12 cellular contexts compared by ENCODE assay signal in the genomic region with DNA sequence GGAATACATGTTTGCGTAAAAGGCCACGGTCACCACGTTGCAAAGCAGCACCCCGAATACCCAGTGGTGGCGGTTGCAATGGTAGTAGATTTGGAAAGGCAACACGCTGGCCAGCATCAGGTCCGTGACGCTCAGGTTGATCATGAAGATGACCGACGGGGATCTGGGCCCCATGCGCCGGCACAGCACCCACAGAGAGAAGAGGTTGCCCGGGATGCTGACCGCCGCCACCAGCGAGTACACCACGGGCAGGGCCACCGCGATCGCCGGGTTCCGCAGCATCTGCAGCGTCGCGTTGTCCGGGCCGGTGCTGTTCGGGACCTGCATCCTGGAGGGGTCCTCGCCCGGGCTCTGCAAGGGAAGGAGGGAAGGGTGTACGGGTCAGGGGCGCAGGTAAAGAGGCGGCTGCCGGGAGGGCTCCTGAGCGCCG. TPM values are rescaled to one million over a fixed set of nuclear protein-coding genes. Genes with fewer than 3 reads are reported as not detected.
DNase-seq lines count a peak whose midpoint lies in the region; ATAC-seq and TF ChIP-seq lines count a peak whose summit lies in the region.
"Had no signal": no experiment of that assay in that cellular context is flagged by ENCODE, and none has a peak within 500 bp of the region (broad histone marks: within the 10 kb centered on the region; RNA-seq: fewer than 3 reads in every experiment).

No MANE protein-coding gene starts in this region.

- H3K27ac Mint-ChIP-seq in activated T-cell treated with anti-CD3 and anti-CD28 coated beads, Interleukin-2, amount 50 U/mL, for 72 hours, result no peak overlapping the region
- H3K27ac Mint-ChIP-seq in type B pancreatic cell, result no peak overlapping the region
- H3K27ac Mint-ChIP-seq: brain had no signal

- POLR2A ChIA-PET in A673 (lab: Charles Lee; ENCODE audit: low non-redundant PET), result no interaction called here

- no peak overlapping the region for H3K27ac ChIP-seq in left ventricle myocardium inferior (replicated peaks)
- H3K27ac ChIP-seq in A673 (ENCODE audit: low read depth, low read length, poor library complexity, severe bottlenecking), result no peak overlapping the region
- H3K27ac ChIP-seq: SJCRH30 had no signal

- H3K27me3 Mint-ChIP-seq in activated T-cell treated with anti-CD3 and anti-CD28 coated beads, Interleukin-2, amount 50 U/mL, for 72 hours (ENCODE audit: low read depth), result no peaks in the 10 kb centered on the region
- peaks cover 19% of the 10 kb centered on the region for H3K27me3 Mint-ChIP-seq in type B pancreatic cell

- H3K36me3 ChIP-seq in left ventricle myocardium inferior, result no peaks in the 10 kb centered on the region
- H3K36me3 ChIP-seq in A673 (ENCODE audit: insufficient read depth, low read length, poor library complexity, severe bottlenecking), result no peaks in the 10 kb centered on the region
- H3K36me3 ChIP-seq: SJCRH30 had no signal

- H3K4me1 Mint-ChIP-seq in activated T-cell treated with anti-CD3 and anti-CD28 coated beads, Interleukin-2, amount 50 U/mL, for 72 hours (ENCODE audit: low read depth), result peaks cover 94% of the 10 kb centered on the region
- H3K4me1 Mint-ChIP-seq in type B pancreatic cell (ENCODE audit: unreplicated experiment), result no peaks in the 10 kb centered on the region
- H3K4me1 Mint-ChIP-seq: brain had no signal

- H3K36me3 Mint-ChIP-seq in activated T-cell treated with anti-CD3 and anti-CD28 coated beads, Interleukin-2, amount 50 U/mL, for 72 hours (ENCODE audit: insufficient read depth in 2 of 2), result peaks cover 12 to 28% of the 10 kb centered on the region in 2 donors
- H3K36me3 Mint-ChIP-seq in type B pancreatic cell, result no peaks in the 10 kb centered on the region
- H3K36me3 Mint-ChIP-seq: brain had no signal

- 33 to 40% methylated on average over 15 to 36 of the region's 36 CpGs for WGBS in lower leg skin, 2 donors

- TF ChIP-seq POLR2A in lower leg skin (IDR thresholded peaks at IDR 0.05), result no peak

- DNase-seq in Right ventricle myocardium superior (peak; percentile 18), left ventricle myocardium inferior (no peak), lower leg skin (ENCODE audit: low spot score in 2 of 2) (peak; percentile 3 to 82), type B pancreatic cell (ENCODE audit: extremely low spot score, unreplicated experiment) (peak; percentile 65), A673 (ENCODE audit: low spot score) (no peak), retina (no peak), cerebellar nuclear complex (lab: John Stamatoyannopoulos, UW) (no peak)
- DNase-seq in activated T-cell treated with anti-CD3 and anti-CD28 coated beads, Interleukin-2, amount 50 U/mL, for 72 hours, result peak in 1 of 2 donors; percentile 0
- DNase-seq: NCI-H1092 treated with DMSO at 0.1 percent for 48 hours, NCI-H748 treated with DMSO at 0.1 percent for 48 hours had no signal

- CTCF ChIA-PET in A673 (lab: Charles Lee), result no interaction called here

- intact Hi-C loops in Right ventricle myocardium superior (cut with DNase I) (no loop called here), left ventricle myocardium inferior (cut with micrococcal nuclease) (no loop called here), lower leg skin (cut with DNase I; ENCODE audit: low total_unique reads) (no loop called here), A673 (cut with micrococcal nuclease; ENCODE audit: unreplicated experiment) (no loop called here)

- TF ChIP-seq CTCF in left ventricle myocardium inferior (IDR thresholded peaks at IDR 0.05; ENCODE audit: borderline replicate concordance), result no peak
- no peak for TF ChIP-seq CTCF in lower leg skin (IDR thresholded peaks at IDR 0.05)
- no peak for TF ChIP-seq CTCF in type B pancreatic cell (conservative IDR thresholded peaks at IDR 0.05)
- no peak for TF ChIP-seq CTCF in A673 (conservative IDR thresholded peaks at IDR 0.05; ENCODE audit: low read depth, low read length)

- no TSS peak for BruUV-seq in A673 (replicated peaks; lab: Mats Ljungman, UMichigan)

- peak overlapping the region; percentile 75 to 84 for H3K4me3 Mint-ChIP-seq in activated T-cell treated with anti-CD3 and anti-CD28 coated beads, Interleukin-2, amount 50 U/mL, for 72 hours
- no peak overlapping the region for H3K4me3 Mint-ChIP-seq in type B pancreatic cell
- H3K4me3 Mint-ChIP-seq: brain had no signal

- peaks cover 63% of the 10 kb centered on the region for H3K27me3 ChIP-seq in left ventricle myocardium inferior (ENCODE audit: low read depth)
- H3K27me3 ChIP-seq in A673 (replicated peaks; ENCODE audit: insufficient read depth, low read depth, low read length, poor library complexity), result peaks cover 59% of the 10 kb centered on the region

- H3K9me3 Mint-ChIP-seq in activated T-cell treated with anti-CD3 and anti-CD28 coated beads, Interleukin-2, amount 50 U/mL, for 72 hours, result no peaks in the 10 kb centered on the region
- H3K9me3 Mint-ChIP-seq in type B pancreatic cell, result no peaks in the 10 kb centered on the region

- ATAC-seq in Right ventricle myocardium superior (ENCODE audit: poor library complexity), result no peak
- no peak for ATAC-seq in activated T-cell treated with anti-CD3 and anti-CD28 coated beads, Interleukin-2, amount 50 U/mL, for 72 hours (replicated peaks in 1 of 2)

- no peaks in the 10 kb centered on the region for H3K9me3 ChIP-seq in left ventricle myocardium inferior (replicated peaks)
- H3K9me3 ChIP-seq in A673 (ENCODE audit: low read depth, low read length, poor library complexity, severe bottlenecking), result no peaks in the 10 kb centered on the region
- H3K9me3 ChIP-seq: SJCRH30 had no signal

- H3K4me3 ChIP-seq in left ventricle myocardium inferior (no peak overlapping the region), lower leg skin (ENCODE audit: low read depth, poor library complexity, severe bottlenecking) (no peak overlapping the region), A673 (ENCODE audit: low read depth, low read length, poor library complexity, severe bottlenecking) (no peak overlapping the region)
- H3K4me3 ChIP-seq: SJCRH30 had no signal

- peaks cover 13% of the 10 kb centered on the region for H3K4me1 ChIP-seq in left ventricle myocardium inferior
- H3K4me1 ChIP-seq in A673 (ENCODE audit: insufficient read depth, low read length, poor library complexity, severe bottlenecking), result no peaks in the 10 kb centered on the region

RNA-seq across cellular contexts. Expression of gene ASMTL, which starts 13.5 kb away (rescaled TPM):
- total RNA-seq in Right ventricle myocardium superior, result 31.8 TPM
- total RNA-seq in left ventricle myocardium inferior, result 36.5 TPM
- 100 to 1,000 TPM in 1 of 2 donors, 10 to 100 TPM in 1; 70.4 to 101 TPM for total RNA-seq in activated T-cell treated with anti-CD3 and anti-CD28 coated beads, Interleukin-2, amount 50 U/mL, for 72 hours
- total RNA-seq in lower leg skin, result 10 to 100 TPM; 24.8 to 35.9 (median 30.1) TPM
- 20.2 and 31.5 TPM in 2 replicates for total RNA-seq in type B pancreatic cell (ENCODE audit: low replicate concordance)
- 24.9 and 33.5 TPM in 2 replicates for total RNA-seq in A673 (2021)

Comparison
In these comparisons a context has a peak if more than half of its experiments do, and no peak if none do; other contexts are left out.
1. DNase-seq: peak in Right ventricle myocardium superior (single experiment), lower leg skin (2 of 2) and type B pancreatic cell (single experiment); none in left ventricle myocardium inferior (single experiment), A673 (single experiment), retina (single experiment) and cerebellar nuclear complex (0 of 2).